ENCODE assay signal across 8 cellular contexts in the genomic region with DNA sequence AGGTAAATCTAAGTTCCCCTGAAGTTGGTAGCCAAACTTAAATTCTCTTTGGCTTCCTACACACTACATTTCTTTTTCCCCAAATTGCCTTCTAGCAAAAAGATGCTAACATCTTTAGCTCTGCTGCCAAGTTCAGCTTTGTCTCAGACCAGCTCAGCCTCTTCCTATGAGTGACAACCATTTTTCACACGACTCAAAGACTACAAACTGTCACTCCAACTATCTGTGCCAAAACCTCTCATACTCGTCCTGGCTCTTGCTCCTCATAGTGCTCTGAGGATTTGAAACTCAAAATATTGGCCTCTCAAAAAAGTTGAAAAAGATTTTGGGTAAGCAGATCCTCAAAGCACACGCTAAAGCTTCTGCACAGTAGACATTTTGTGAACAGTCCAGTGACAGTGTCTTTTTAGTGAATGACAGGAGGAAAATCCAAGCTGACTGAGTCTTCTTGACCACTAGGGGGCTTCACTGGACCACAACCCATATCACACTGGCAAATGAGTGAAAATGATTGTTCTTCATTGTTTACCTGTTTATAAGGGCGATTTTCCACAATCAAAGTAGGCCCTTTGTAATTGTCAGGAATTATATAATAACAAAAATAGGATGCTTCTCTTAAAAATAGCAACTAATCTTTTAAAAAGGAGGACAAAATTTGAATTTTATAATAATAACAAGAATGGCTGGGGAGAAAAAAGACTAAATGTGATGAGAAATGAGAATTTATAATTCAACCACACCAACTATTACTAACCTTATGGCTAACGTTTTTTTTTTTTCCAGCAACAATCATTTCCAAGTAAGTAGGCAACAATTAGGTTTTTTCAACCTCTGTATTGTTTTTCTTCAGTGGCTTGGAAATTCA.
DNase-seq lines count a peak whose midpoint lies in the region; ATAC-seq, FAIRE-seq and TF ChIP-seq lines count a peak whose summit lies in the region.

No MANE protein-coding gene starts in this region.

- peak; percentile 89 for FAIRE-seq in A204.1 (lab: Jason Lieb, UNC)

- H3K27ac Mint-ChIP-seq in activated naive CD8-positive, alpha-beta T cell treated with anti-CD3 and anti-CD28 coated beads for 36 hours, result peak overlapping the region; percentile 63
- peak overlapping the region; percentile 39 for H3K27ac Mint-ChIP-seq in glutamatergic neuron (ENCODE audit: unreplicated experiment)

- no peaks in the 10 kb centered on the region for H3K9me3 Mint-ChIP-seq in activated naive CD8-positive, alpha-beta T cell treated with anti-CD3 and anti-CD28 coated beads for 36 hours
- peaks cover 10% of the 10 kb centered on the region for H3K9me3 Mint-ChIP-seq in glutamatergic neuron (ENCODE audit: unreplicated experiment)

- DNase-seq in GM04503 (ENCODE audit: low read depth) (peak; percentile 7), NCI-H526 (lab: John Stamatoyannopoulos, UW) (peak; percentile 11 to 63), glutamatergic neuron (no peak), psoas muscle (no peak)
- DNase-seq in activated naive CD8-positive, alpha-beta T cell treated with anti-CD3 and anti-CD28 coated beads for 36 hours, result no peak
- no peak for DNase-seq in stimulated activated CD4-positive, alpha-beta T cell treated with anti-CD3 and anti-CD28 coated beads, Interleukin-2, amount 100 ng/mL, for 24 hours

- no peaks in the 10 kb centered on the region for H3K9me3 ChIP-seq in psoas muscle

- 17 to 25% (median 20%) methylated on average over 5 of the region's 5 CpGs for WGBS in psoas muscle, 3 donors

- no peaks in the 10 kb centered on the region for H3K27me3 Mint-ChIP-seq in activated naive CD8-positive, alpha-beta T cell treated with anti-CD3 and anti-CD28 coated beads for 36 hours
- peaks cover 9% of the 10 kb centered on the region for H3K27me3 Mint-ChIP-seq in glutamatergic neuron (ENCODE audit: unreplicated experiment)

- peaks cover 0 to 13% of the 10 kb centered on the region in 2 donors for H3K36me3 ChIP-seq in psoas muscle (ENCODE audit: insufficient read depth in 1 of 2, low read depth in 1 of 2)

- ATAC-seq in HG03135 (IDR thresholded peaks at IDR 0.05; ENCODE audit: unreplicated experiment), result peak; percentile 60
- peak; percentile 49 to 78 (median 68) for ATAC-seq in psoas muscle

- H3K27ac ChIP-seq in psoas muscle, result no peak overlapping the region

- peaks cover 17% of the 10 kb centered on the region for H3K36me3 Mint-ChIP-seq in activated naive CD8-positive, alpha-beta T cell treated with anti-CD3 and anti-CD28 coated beads for 36 hours
- no peaks in the 10 kb centered on the region for H3K36me3 Mint-ChIP-seq in glutamatergic neuron (ENCODE audit: unreplicated experiment)

- H3K4me3 ChIP-seq in psoas muscle, result no peak overlapping the region

- no peak overlapping the region for H3K4me3 Mint-ChIP-seq in activated naive CD8-positive, alpha-beta T cell treated with anti-CD3 and anti-CD28 coated beads for 36 hours
- H3K4me3 Mint-ChIP-seq in glutamatergic neuron (ENCODE audit: unreplicated experiment), result no peak overlapping the region

- TF ChIP-seq CTCF in glutamatergic neuron (IDR thresholded peaks at IDR 0.05; ENCODE audit: partially characterized antibody, unreplicated experiment) (peak; percentile 87), psoas muscle (IDR thresholded peaks at IDR 0.05) (peak; percentile 83)

- intact Hi-C loops in psoas muscle (cut with DNase I), result loop anchor here (5.0 to 10.0 kb wide), 3 partner anchors 173 to 765 kb away; no protein-coding TSS in a partner anchor

- no peaks in the 10 kb centered on the region for H3K4me1 ChIP-seq in psoas muscle

- no peaks in the 10 kb centered on the region for H3K27me3 ChIP-seq in psoas muscle (ENCODE audit: insufficient read depth in 3 of 3, low read length in 2 of 3)

- peaks cover 4% of the 10 kb centered on the region for H3K4me1 Mint-ChIP-seq in activated naive CD8-positive, alpha-beta T cell treated with anti-CD3 and anti-CD28 coated beads for 36 hours
- H3K4me1 Mint-ChIP-seq in glutamatergic neuron (ENCODE audit: low read depth, unreplicated experiment), result peaks cover 36% of the 10 kb centered on the region

Comparison
In these comparisons a context has a peak if more than half of its experiments do, and no peak if none do; other contexts are left out.
1. DNase-seq: peak in GM04503 (single experiment) and NCI-H526 (2 of 2); none in activated naive CD8-positive, alpha-beta T cell treated with anti-CD3 and anti-CD28 coated beads for 36 hours (single experiment), glutamatergic neuron (single experiment), psoas muscle (0 of 2) and stimulated activated CD4-positive, alpha-beta T cell treated with anti-CD3 and anti-CD28 coated beads, Interleukin-2, amount 100 ng/mL, for 24 hours (0 of 2).